27 cellular contexts compared by ENCODE assay signal in the genomic region with DNA sequence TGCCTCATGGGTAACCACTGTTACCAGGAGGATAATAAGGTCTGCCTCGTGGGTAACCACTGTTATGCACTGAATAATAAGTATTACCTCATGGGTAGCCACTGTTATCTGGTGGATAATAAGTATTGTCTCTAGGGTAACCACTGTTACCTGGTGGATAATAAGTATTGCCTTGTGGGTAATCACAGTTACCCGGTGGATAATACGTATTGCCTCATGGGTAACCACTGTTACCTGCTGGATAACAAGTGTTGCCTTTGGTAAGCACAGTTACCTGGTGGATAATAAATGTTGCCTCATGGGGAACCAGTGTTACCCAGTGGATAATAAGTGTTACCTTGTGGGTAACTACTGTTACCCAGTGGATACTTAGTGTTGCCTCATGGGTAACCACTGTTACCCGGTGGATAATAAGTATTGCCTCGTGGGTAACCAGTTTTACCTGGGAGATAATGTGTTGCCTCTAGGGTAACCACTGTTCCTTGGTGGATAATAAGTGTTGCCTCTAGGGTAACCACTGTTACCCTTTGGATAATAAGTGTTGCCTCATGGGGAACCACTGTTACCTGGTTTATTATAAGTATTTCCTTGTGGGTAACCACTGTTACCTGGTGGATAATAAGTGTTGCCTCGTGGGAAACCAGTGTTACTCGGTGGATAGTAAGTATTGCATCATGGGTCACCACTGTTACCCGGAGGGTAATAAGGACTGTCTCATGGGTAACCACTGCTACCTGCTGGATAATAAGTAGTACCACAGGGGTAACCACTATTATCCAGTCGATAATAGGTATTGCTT. TPM values are rescaled to one million over a fixed set of nuclear protein-coding genes. Genes with fewer than 3 reads are reported as not detected.
DNase-seq lines count a peak whose midpoint lies in the region; ATAC-seq, FAIRE-seq and TF ChIP-seq lines count a peak whose summit lies in the region.
"Had no signal": no experiment of that assay in that cellular context is flagged by ENCODE, and none has a peak within 500 bp of the region (broad histone marks: within the 10 kb centered on the region; RNA-seq: fewer than 3 reads in every experiment).

No MANE protein-coding gene starts in this region.

- H3K9me3 ChIP-seq in endodermal cell (ENCODE audit: control insufficient read depth, low read length) (peaks cover 83% of the 10 kb centered on the region), mucosa of descending colon (peaks cover 15% of the 10 kb centered on the region), colonic mucosa (no peaks in the 10 kb centered on the region)
- H3K9me3 ChIP-seq: right atrium auricular region, SJCRH30, thoracic aorta had no signal

- H3K36me3 Mint-ChIP-seq in endodermal cell (ENCODE audit: low read depth) = no peaks in the 10 kb centered on the region
- H3K36me3 Mint-ChIP-seq: CD8-positive, alpha-beta memory T cell; stimulated activated memory B cell treated with anti-CD40 and anti-IgM and Interleukin-4, amounts not matched to agents 10 μg/mL and 1 μg/mL and 100 μg/mL, for 72 hours had no signal

- H3K27me3 Mint-ChIP-seq in endodermal cell (ENCODE audit: insufficient read depth) = no peaks in the 10 kb centered on the region
- H3K27me3 Mint-ChIP-seq: CD8-positive, alpha-beta memory T cell; stimulated activated memory B cell treated with anti-CD40 and anti-IgM and Interleukin-4, amounts not matched to agents 10 μg/mL and 1 μg/mL and 100 μg/mL, for 72 hours had no signal

- H3K36me3 ChIP-seq in endodermal cell (ENCODE audit: control insufficient read depth, insufficient read depth, low read length) = no peaks in the 10 kb centered on the region
- H3K36me3 ChIP-seq in mucosa of descending colon (ENCODE audit: low read depth) = no peaks in the 10 kb centered on the region
- H3K36me3 ChIP-seq in colonic mucosa = no peaks in the 10 kb centered on the region
- H3K36me3 ChIP-seq: heart right ventricle, right atrium auricular region, SJCRH30, thoracic aorta had no signal

- no peak for TF ChIP-seq POLR2A in GM12891 (IDR thresholded peaks at IDR 0.05; ENCODE audit: low read depth, low read length)

- H3K4me3 Mint-ChIP-seq in endodermal cell = no peak overlapping the region
- H3K4me3 Mint-ChIP-seq: CD8-positive, alpha-beta memory T cell; stimulated activated memory B cell treated with anti-CD40 and anti-IgM and Interleukin-4, amounts not matched to agents 10 μg/mL and 1 μg/mL and 100 μg/mL, for 72 hours; T-helper 1 cell treated with Interleukin-12 subunit alpha and Interleukin-12 subunit beta and Interleukin-4 antibody, amounts not matched to agents 30 μg/mL and 1 μg/mL, for 36 hours had no signal

- H3K4me1 Mint-ChIP-seq in endodermal cell = no peaks in the 10 kb centered on the region
- H3K4me1 Mint-ChIP-seq: CD8-positive, alpha-beta memory T cell; stimulated activated memory B cell treated with anti-CD40 and anti-IgM and Interleukin-4, amounts not matched to agents 10 μg/mL and 1 μg/mL and 100 μg/mL, for 72 hours had no signal

- H3K4me1 ChIP-seq in endodermal cell (ENCODE audit: control insufficient read depth, insufficient read depth, low read length) (no peaks in the 10 kb centered on the region), mucosa of descending colon (ENCODE audit: low read depth) (no peaks in the 10 kb centered on the region), colonic mucosa (no peaks in the 10 kb centered on the region)
- H3K4me1 ChIP-seq: heart right ventricle, right atrium auricular region, SJCRH30 had no signal

- DNase-seq in GM12891 (ENCODE audit: insufficient read length, low spot score) (no peak), M059J (ENCODE audit: low read depth) (peak; percentile 30), endodermal cell (peak; percentile 1), mucosa of descending colon (peak in 1 of 3 donors; percentile 0), C1 segment of cervical spinal cord (lab: John Stamatoyannopoulos, UW) (no peak), colonic mucosa (no peak), NCI-H1436 (lab: John Stamatoyannopoulos, UW) (no peak), mucosa of gallbladder (ENCODE audit: low spot score) (no peak)
- DNase-seq: activated effector memory CD4-positive, alpha-beta T cell treated with anti-CD3 and anti-CD28 coated beads, Interleukin-2, amount 50 U/mL, for 16 hours; CD8-positive, alpha-beta memory T cell; DND-41; effector CD8-positive, alpha-beta T cell; heart right ventricle; NCI-H1105 treated with DMSO at 0.1 percent for 48 hours; NCI-H524 treated with DMSO at 0.1 percent for 48 hours; occipital lobe; SJCRH30 had no signal

- no peak for FAIRE-seq in GM12891 (lab: Jason Lieb, UNC)

- no peaks in the 10 kb centered on the region for H3K27me3 ChIP-seq in endodermal cell (ENCODE audit: control insufficient read depth, insufficient read depth, low read length, poor library complexity, severe bottlenecking)
- H3K27me3 ChIP-seq in colonic mucosa = no peaks in the 10 kb centered on the region
- H3K27me3 ChIP-seq: heart right ventricle, right atrium auricular region, SJCRH30 had no signal

- WGBS in endodermal cell (ENCODE audit: insufficient coverage in 1 of 2, insufficient read length in 1 of 2), 2 experiments = 92 to 96% methylated on average over 7 to 9 of the region's 9 CpGs

- no peak overlapping the region for H3K27ac Mint-ChIP-seq in endodermal cell
- H3K27ac Mint-ChIP-seq: CD8-positive, alpha-beta memory T cell; stimulated activated memory B cell treated with anti-CD40 and anti-IgM and Interleukin-4, amounts not matched to agents 10 μg/mL and 1 μg/mL and 100 μg/mL, for 72 hours; T-helper 1 cell treated with Interleukin-12 subunit alpha and Interleukin-12 subunit beta and Interleukin-4 antibody, amounts not matched to agents 30 μg/mL and 1 μg/mL, for 36 hours had no signal

- H3K27ac ChIP-seq in endodermal cell (ENCODE audit: low read depth, low read length) (no peak overlapping the region), colonic mucosa (no peak overlapping the region)
- H3K27ac ChIP-seq: heart right ventricle, HL-60, right atrium auricular region, SJCRH30, thoracic aorta, VCaP had no signal

- ATAC-seq in mucosa of descending colon = peak; percentile 21
- ATAC-seq: heart right ventricle; stimulated activated memory B cell treated with anti-CD40 and anti-IgM and Interleukin-4, amounts not matched to agents 10 μg/mL and 1 μg/mL and 100 μg/mL, for 72 hours had no signal

- peaks cover 58% of the 10 kb centered on the region for H3K9me3 Mint-ChIP-seq in endodermal cell
- H3K9me3 Mint-ChIP-seq: stimulated activated memory B cell treated with anti-CD40 and anti-IgM and Interleukin-4, amounts not matched to agents 10 μg/mL and 1 μg/mL and 100 μg/mL, for 72 hours had no signal

- intact Hi-C loops in mucosa of descending colon (cut with DNase I, micrococcal nuclease) = no loop called here
- intact Hi-C loops in colonic mucosa (cut with DNase I) = no loop called here

- no peak for TF ChIP-seq CTCF in endodermal cell (conservative IDR thresholded peaks at IDR 0.05)
- no peak for TF ChIP-seq CTCF in mucosa of descending colon (IDR thresholded peaks at IDR 0.05)
- TF ChIP-seq CTCF in colonic mucosa (IDR thresholded peaks at IDR 0.05) = no peak

- H3K4me3 ChIP-seq in endodermal cell (ENCODE audit: low read length) = no peak overlapping the region
- H3K4me3 ChIP-seq in mucosa of descending colon = no peak overlapping the region
- no peak overlapping the region for H3K4me3 ChIP-seq in colonic mucosa
- H3K4me3 ChIP-seq: heart right ventricle, lung, right atrium auricular region, SJCRH30, thoracic aorta had no signal

- H3K9ac ChIP-seq in endodermal cell (ENCODE audit: extremely low read depth, low read length, poor library complexity, severe bottlenecking) (no peak overlapping the region), colonic mucosa (ENCODE audit: low read depth in 2 of 2, low read length in 2 of 2) (no peak overlapping the region)

TF ChIP-seq in GM12891, 5 proteins besides CTCF, POLR2A, EP300 and RAD21:
- TF ChIP-seq TAF1 (IDR thresholded peaks at IDR 0.05; ENCODE audit: low read depth, low read length) (no peak), POU2F2 (IDR thresholded peaks at IDR 0.05; ENCODE audit: low read depth, low read length) (peak; percentile 70; the same call in 1 of the 2 replicates)

RNA-seq across cellular contexts. Expression of a gene that starts 10.6 kb away (rescaled TPM):
- polyA plus RNA-seq in GM12891 (2012; ENCODE audit: low read depth, missing spikeins) = not detected
- not detected in 2 replicates for total RNA-seq in M059J (2014; rRNA removed; shearing (Covaris generic))
- not detected for total RNA-seq in endodermal cell
- polyA plus RNA-seq in endodermal cell (2013, experiment 1 of 2) = not detected
- polyA plus RNA-seq in endodermal cell (2013, experiment 2 of 2) = not detected
- 100 to 1,000 TPM in 2 of 3 donors, 10 to 100 TPM in 1; 64.4 to 283 (median 183) TPM for total RNA-seq in mucosa of descending colon
- total RNA-seq in colonic mucosa = 100 to 1,000 TPM in 1 of 2 donors, 10 to 100 TPM in 1; 95.2 to 178 TPM
- not detected for total RNA-seq in mucosa of gallbladder
- total RNA-seq: cardiac septum; CD8-positive, alpha-beta memory T cell; heart right ventricle; lung; myocyte; occipital lobe; right atrium auricular region; SJCRH30; thoracic aorta had no signal
- polyA plus RNA-seq: CD8-positive, alpha-beta memory T cell; heart right ventricle; lung had no signal

RNA-seq across cellular contexts. Expression of a gene that starts 46.5 kb away (rescaled TPM):
- polyA plus RNA-seq in GM12891 (2012; ENCODE audit: low read depth, missing spikeins) = not detected
- total RNA-seq in M059J (2014; rRNA removed; shearing (Covaris generic)) = not detected in 2 replicates
- total RNA-seq in endodermal cell (not detected), mucosa of descending colon (100 to 1,000 TPM; 139 to 414 (median 194) TPM), colonic mucosa (100 to 1,000 TPM; 210 to 217 TPM), mucosa of gallbladder (not detected)
- polyA plus RNA-seq in endodermal cell (2013, experiment 1 of 2) = not detected
- polyA plus RNA-seq in endodermal cell (2013, experiment 2 of 2) = not detected
- total RNA-seq: CD8-positive, alpha-beta memory T cell; heart right ventricle; lung; myocyte; occipital lobe; right atrium auricular region; SJCRH30; thoracic aorta had no signal
- polyA plus RNA-seq: adipose tissue; CD8-positive, alpha-beta memory T cell; lung had no signal

Comparison
In these comparisons a context has a peak if more than half of its experiments do, and no peak if none do; other contexts are left out.
1. DNase-seq: peak in M059J (single experiment) and endodermal cell (single experiment); none in GM12891 (single experiment), C1 segment of cervical spinal cord (0 of 14), colonic mucosa (single experiment), NCI-H1436 (single experiment) and mucosa of gallbladder (single experiment).
2. RNA of a gene that starts 10.6 kb away (total RNA-seq): 64.4 to 283 TPM in mucosa of descending colon and 95.2 to 178 TPM in colonic mucosa; not detected in mucosa of gallbladder (single experiment), not detected in M059J and not detected in endodermal cell; every median in the first group is over 10 times any median in the second.
3. RNA of a gene that starts 46.5 kb away (total RNA-seq): 210 to 217 TPM in colonic mucosa and 139 to 414 TPM in mucosa of descending colon; not detected in mucosa of gallbladder (single experiment), not detected in endodermal cell and not detected in M059J; every median in the first group is over 100 times any median in the second.